8 cellular contexts compared by ENCODE assay signal in genomic region chr12:112126000-112126431, GRCh38. TPM values are rescaled to one million over a fixed set of nuclear protein-coding genes. Genes with fewer than 3 reads are reported as not detected.
A peak's percentile ranks its signal among the peaks of the same experiment; 100 is the strongest.
DNase-seq lines count a peak whose midpoint lies in the region; ATAC-seq and TF ChIP-seq lines count a peak whose summit lies in the region.

No MANE protein-coding gene starts in this region.

- no peaks in the 10 kb centered on the region for H3K36me3 Mint-ChIP-seq in H9 (ENCODE audit: insufficient read depth in 1 of 3, low read depth in 3 of 3)
- no peaks in the 10 kb centered on the region for H3K36me3 Mint-ChIP-seq in T-cell

- CTCF ChIA-PET in T-cell (lab: Charles Lee): interaction anchor here in 1 of 2 donors (1.3 kb wide), 1 partner anchor 285 kb away, joined by 3 read pairs; no protein-coding TSS in a partner anchor

- peak overlapping the region; percentile 98 for H3K4me3 ChIP-seq in fibroblast of villous mesenchyme (ENCODE audit: low read depth, low read length)
- H3K4me3 ChIP-seq in skeletal muscle cell (ENCODE audit: low read depth, low read length): peak overlapping the region; percentile 92

- peak overlapping the region; percentile 68 for H3K9ac ChIP-seq in H9 (ENCODE audit: extremely low read depth, insufficient read length, low read length)

- no peak overlapping the region for H3T11ph ChIP-seq in H9 (ENCODE audit: low read length)

- peaks cover 8% of the 10 kb centered on the region for H3K23me2 ChIP-seq in H9 (ENCODE audit: insufficient read length, low read depth, low read length, poor library complexity, severe bottlenecking)

- peak overlapping the region; percentile 88 for H3K4me2 ChIP-seq in H9 (ENCODE audit: insufficient read depth, insufficient read length, low read length)

- H3K4me3 Mint-ChIP-seq in H9 (peak overlapping the region; percentile 83 to 89), T-cell (peak overlapping the region; percentile 81 to 85 (median 83))

- ATAC-seq in T-cell (replicated peaks in 1 of 4): no peak

- no peak overlapping the region for H3K27ac ChIP-seq in H9 (ENCODE audit: insufficient read length, low read depth, low read length)

- H3K79me1 ChIP-seq in H9 (ENCODE audit: insufficient read depth, low read depth, low read length, poor library complexity, severe bottlenecking): no peaks in the 10 kb centered on the region

- H3K4ac ChIP-seq in H9 (ENCODE audit: low read depth, low read length): no peak overlapping the region

- H2BK12ac ChIP-seq in H9 (ENCODE audit: insufficient read length, low read depth, low read length): no peak overlapping the region

- H4K5ac ChIP-seq in H9 (ENCODE audit: insufficient read length, low read depth, low read length): no peak overlapping the region

- peaks cover 25 to 27% of the 10 kb centered on the region in 2 experiments for H3K4me1 Mint-ChIP-seq in H9
- peaks cover 40 to 54% (median 49%) of the 10 kb centered on the region in 3 donors for H3K4me1 Mint-ChIP-seq in T-cell

- no peak for TF ChIP-seq CTCF in H9 (conservative IDR thresholded peaks at IDR 0.05)
- no peak for TF ChIP-seq CTCF in fibroblast of villous mesenchyme (IDR thresholded peaks at IDR 0.05; ENCODE audit: insufficient read depth, low read depth, low read length)
- no peak for TF ChIP-seq CTCF in GM13977 (IDR thresholded peaks at IDR 0.05; ENCODE audit: extremely low read depth, insufficient read depth, missing control alignments)

- H2AFZ ChIP-seq in H9 (ENCODE audit: low read length): no peak overlapping the region

- no peak overlapping the region for H3K56ac ChIP-seq in H9 (ENCODE audit: insufficient read length, low read depth, low read length)

- H2BK15ac ChIP-seq in H9 (ENCODE audit: low read depth, low read length): no peak overlapping the region

- H3K18ac ChIP-seq in H9 (ENCODE audit: insufficient read length, low read depth, low read length): no peak overlapping the region

- no CpG with 5 or more reads among the region's 25 CpGs for WGBS in H9 (ENCODE audit: extremely low coverage, insufficient read length, low lambda C conversion rate)

- H3K14ac ChIP-seq in H9 (ENCODE audit: insufficient read depth, low read length): no peak overlapping the region; the same call in 1 of the 2 replicates

- POLR2A ChIA-PET in T-cell (lab: Charles Lee): interaction anchor here (0.6 to 1.6 kb wide), 4 partner anchors 9 to 113 kb away, joined by 4 to 13 read pairs (median 8); partner anchors contain the start of genes NAA25 (in 2 of the 2), ERP29 (in 1 of the 2) and TMEM116 (in 1 of the 2)

- no peak overlapping the region for H2BK120ac ChIP-seq in H9 (ENCODE audit: low read depth, low read length, poor library complexity, severe bottlenecking)

- H4K8ac ChIP-seq in H9 (replicated peaks; ENCODE audit: insufficient read length, low read depth, low read length): no peak overlapping the region

- H3K9me3 ChIP-seq in H9 (ENCODE audit: control insufficient read depth, low read depth, low read length): no peaks in the 10 kb centered on the region

- H3K4me1 ChIP-seq in H9 (ENCODE audit: insufficient read depth, low read length): no peaks in the 10 kb centered on the region

- H3K79me2 ChIP-seq in H9 (ENCODE audit: insufficient read depth, low read length): no peaks in the 10 kb centered on the region; the same call in 1 of the 2 replicates

- no peak overlapping the region for H2AK5ac ChIP-seq in H9 (ENCODE audit: insufficient read length, low read length)

- H3K23ac ChIP-seq in H9 (ENCODE audit: insufficient read length, low read depth, low read length): no peak overlapping the region

- H4K20me1 ChIP-seq in H9 (ENCODE audit: control insufficient read depth, insufficient read depth, insufficient read length): no peaks in the 10 kb centered on the region

- H2BK5ac ChIP-seq in H9 (ENCODE audit: insufficient read length, low read length): no peak overlapping the region

- H3K27ac Mint-ChIP-seq in H9: no peak overlapping the region
- peak overlapping the region; percentile 82 to 87 for H3K27ac Mint-ChIP-seq in T-cell

- DNase-seq in H9: peak; percentile 27
- peak in 1 of 34 experiments; percentile 8 for DNase-seq in T-cell
- DNase-seq in fibroblast of villous mesenchyme (ENCODE audit: low read depth): no peak
- no peak for DNase-seq in skeletal muscle cell (ENCODE audit: low read depth)
- no peak for DNase-seq in activated CD4-positive, CD25-positive, alpha-beta regulatory T cell treated with anti-CD3 and anti-CD28 coated beads, Interleukin-2, amount 50 U/mL, for 72 hours
- DNase-seq in GM13977 (ENCODE audit: low spot score): no peak
- DNase-seq in SK-N-DZ (ENCODE audit: low spot score): no peak
- DNase-seq in globus pallidus (ENCODE audit: low spot score): no peak

- H2BK20ac ChIP-seq in H9 (ENCODE audit: low read depth, low read length, poor library complexity, severe bottlenecking): no peak overlapping the region

- no peak overlapping the region for H4K91ac ChIP-seq in H9 (ENCODE audit: insufficient read length, low read depth, low read length)

- H3K9me3 Mint-ChIP-seq in H9 (no peaks in the 10 kb centered on the region), T-cell (no peaks in the 10 kb centered on the region)

- H3K27me3 Mint-ChIP-seq in H9 (ENCODE audit: low read depth): no peaks in the 10 kb centered on the region
- no peaks in the 10 kb centered on the region for H3K27me3 Mint-ChIP-seq in T-cell

- H3K27me3 ChIP-seq in H9 (ENCODE audit: insufficient read depth, low read length): no peaks in the 10 kb centered on the region

- in situ Hi-C loops in GM13977 (cut with MboI; ENCODE audit: low pct_unique_long_range_greater_than_20kb, low sequenced_read_pairs, unreplicated experiment): no loop called here

RNA-seq across cellular contexts. Expression of gene TRAFD1, which starts 0.7 kb away (rescaled TPM):
- total RNA-seq in H9 (2021) (32.0 and 32.9 TPM in 2 replicates), T-cell (10 to 100 TPM; 26.4 to 39.9 (median 36.9) TPM), fibroblast of villous mesenchyme (30.0 and 47.5 TPM in 2 replicates)
- polyA plus RNA-seq in SK-N-DZ (2014; cell fraction: cytosol; rRNA removed): 34.6 and 36.5 TPM in 2 replicates
- polyA plus RNA-seq in SK-N-DZ (2014; cell fraction: nucleus; rRNA removed): 26.7 and 48.3 TPM in 2 replicates

RNA-seq across cellular contexts. Expression of gene NAA25, which starts 17.4 kb away (rescaled TPM):
- total RNA-seq in H9 (2021) (54.3 and 57.1 TPM in 2 replicates), T-cell (10 to 100 TPM; 25.0 to 41.6 (median 31.0) TPM), fibroblast of villous mesenchyme (25.8 and 30.7 TPM in 2 replicates)
- 20.9 and 25.7 TPM in 2 replicates for polyA plus RNA-seq in SK-N-DZ (2014; cell fraction: cytosol; rRNA removed)
- polyA plus RNA-seq in SK-N-DZ (2014; cell fraction: nucleus; rRNA removed): 39.2 and 50.6 TPM in 2 replicates

Comparison
In these comparisons a context has a peak if more than half of its experiments do, and no peak if none do; other contexts are left out.
1. H3K27ac Mint-ChIP-seq: peak in T-cell (2 of 2); none in H9 (0 of 3).